ENCODE assay signal across 8 cellular contexts in genomic region chr1:88983791-88984552, GRCh38. TPM values are rescaled to one million over a fixed set of nuclear protein-coding genes. Genes with fewer than 3 reads are reported as not detected.
DNase-seq lines count a peak whose midpoint lies in the region; ATAC-seq, FAIRE-seq and TF ChIP-seq lines count a peak whose summit lies in the region.

No MANE protein-coding gene starts in this region.

- no peaks in the 10 kb centered on the region for H3K9me3 ChIP-seq in keratinocyte (ENCODE audit: control insufficient read depth, low read depth, low read length)

- peaks cover 74% of the 10 kb centered on the region for H3K36me3 Mint-ChIP-seq in activated CD4-positive, alpha-beta T cell treated with anti-CD3 and anti-CD28 coated beads for 36 hours (ENCODE audit: low read depth)

- no peaks in the 10 kb centered on the region for H3K9me3 Mint-ChIP-seq in activated CD4-positive, alpha-beta T cell treated with anti-CD3 and anti-CD28 coated beads for 36 hours (ENCODE audit: low read depth)

- H3K27ac ChIP-seq in keratinocyte (ENCODE audit: control insufficient read depth, insufficient read depth, low read length) (peak overlapping the region; percentile 92), substantia nigra (ENCODE audit: low read depth, low read length, poor library complexity, severe bottlenecking) (peak overlapping the region; percentile 52)

- H3K9ac ChIP-seq in keratinocyte (ENCODE audit: control insufficient read depth, extremely low read depth, insufficient read depth, low read length): peak overlapping the region; percentile 22

- H3K27me3 Mint-ChIP-seq in activated CD4-positive, alpha-beta T cell treated with anti-CD3 and anti-CD28 coated beads for 36 hours: no peaks in the 10 kb centered on the region

- peak in 2 of 3 experiments; percentile 46 to 67 for TF ChIP-seq CTCF in keratinocyte (optimal IDR thresholded peaks at IDR 0.05 in 1 of 3, IDR thresholded peaks at IDR 0.05 in 1 of 3, conservative IDR thresholded peaks at IDR 0.05 in 1 of 3; ENCODE audit: extremely low read depth in 1 of 3, insufficient read depth in 2 of 3, low read length in 3 of 3)

- CTCF ChIA-PET in activated CD4-positive, alpha-beta T cell treated with anti-CD3 and anti-CD28 coated beads for 36 hours (lab: Charles Lee): interaction anchor here (0.6 to 3.7 kb wide), 32 partner anchors 10 to 779 kb away, joined by 3 to 25 read pairs (median 4); partner anchors contain the start of gene GBP2

- intact Hi-C loops in activated CD4-positive, alpha-beta T cell treated with anti-CD3 and anti-CD28 coated beads for 36 hours (cut with DNase I, micrococcal nuclease): loop anchor here (1.0 to 5.0 kb wide), 2 partner anchors 8 to 103 kb away; partner anchors contain the start of genes KYAT3 (in 1 of the 2) and RBMXL1 (in 1 of the 2)

- peak overlapping the region; percentile 87 for H3K27ac Mint-ChIP-seq in activated CD4-positive, alpha-beta T cell treated with anti-CD3 and anti-CD28 coated beads for 36 hours

- ATAC-seq in activated CD4-positive, alpha-beta T cell treated with anti-CD3 and anti-CD28 coated beads for 36 hours: peak; percentile 29
- no peak for ATAC-seq in HG03521 (IDR thresholded peaks at IDR 0.05; ENCODE audit: unreplicated experiment)

- no peaks in the 10 kb centered on the region for H3K9me1 ChIP-seq in keratinocyte (ENCODE audit: control insufficient read depth, extremely low read depth, insufficient read depth, low read length)

- dilution Hi-C loops in keratinocyte (cut with MboI; ENCODE audit: extremely low pct_ligation_motif_present, low sequenced_read_pairs): no loop called here

- FAIRE-seq in keratinocyte (lab: Jason Lieb, UNC): no peak

- in situ Hi-C loops in T47D (cut with HindIII; ENCODE audit: low pct_unique_long_range_greater_than_20kb, low sequenced_read_pairs): no loop called here

- H3K79me2 ChIP-seq in keratinocyte (ENCODE audit: control insufficient read depth, insufficient read depth, low read length): peaks cover 42% of the 10 kb centered on the region

- peaks cover 24% of the 10 kb centered on the region for H3K4me1 ChIP-seq in keratinocyte (ENCODE audit: control insufficient read depth, extremely low read depth, insufficient read depth, low read length)

- POLR2A ChIA-PET in activated CD4-positive, alpha-beta T cell treated with anti-CD3 and anti-CD28 coated beads for 36 hours (lab: Charles Lee): interaction anchor here (0.7 kb wide), 1 partner anchor 9 kb away, joined by 3 read pairs; no protein-coding TSS in a partner anchor

- H3K4me3 Mint-ChIP-seq in activated CD4-positive, alpha-beta T cell treated with anti-CD3 and anti-CD28 coated beads for 36 hours: peak overlapping the region; percentile 43

- H3K4me2 ChIP-seq in keratinocyte (ENCODE audit: control insufficient read depth, extremely low read depth, insufficient read depth, low read depth, low read length): peak overlapping the region; percentile 79

- no peaks in the 10 kb centered on the region for H4K20me1 ChIP-seq in keratinocyte (ENCODE audit: control insufficient read depth, extremely low read depth, insufficient read depth, low read length)

- no peak overlapping the region for H2AFZ ChIP-seq in keratinocyte (ENCODE audit: control insufficient read depth, low read length)

- peak; percentile 47 for DNase-seq in activated CD4-positive, alpha-beta T cell treated with anti-CD3 and anti-CD28 coated beads for 36 hours
- DNase-seq in activated CD4-positive, alpha-beta T cell treated with anti-CD3 and anti-CD28 coated beads, Interleukin-2, amount 50 U/mL, for 4 hours: no peak
- DNase-seq in HS-27A (ENCODE audit: low read depth): peak; percentile 34
- DNase-seq in RPMI8226: peak; percentile 47
- DNase-seq in T47D (ENCODE audit: low read depth in 1 of 2, low spot score in 1 of 2): peak; percentile 12 to 74
- no peak for DNase-seq in keratinocyte (ENCODE audit: low read depth, low spot score)
- peak in 3 of 49 donors; percentile 4 to 28 (median 6) for DNase-seq in substantia nigra (lab: John Stamatoyannopoulos, UW)

- H3K4me3 ChIP-seq in keratinocyte (ENCODE audit: control insufficient read depth in 2 of 3, extremely low read depth in 1 of 3, insufficient read depth in 2 of 3, low read depth in 1 of 3, low read length in 3 of 3): peak overlapping the region in 1 of 3 experiments; percentile 35

- H3K36me3 ChIP-seq in keratinocyte (ENCODE audit: control insufficient read depth in 2 of 2, extremely low read depth in 1 of 2, insufficient read depth in 2 of 2, low read length in 2 of 2): peaks cover 2 to 6% of the 10 kb centered on the region in 2 experiments

- peaks cover 86% of the 10 kb centered on the region for H3K4me1 Mint-ChIP-seq in activated CD4-positive, alpha-beta T cell treated with anti-CD3 and anti-CD28 coated beads for 36 hours

- H3K27me3 ChIP-seq in keratinocyte (ENCODE audit: control insufficient read depth, extremely low read depth, insufficient read depth, low read length): no peaks in the 10 kb centered on the region

RNA-seq across cellular contexts. Expression of gene KYAT3, which starts 8.5 kb away (rescaled TPM):
- total RNA-seq in activated CD4-positive, alpha-beta T cell treated with anti-CD3 and anti-CD28 coated beads for 36 hours: 10 to 100 TPM; 52.7 to 53.7 TPM
- polyA plus RNA-seq in keratinocyte: 24.2 to 50.6 TPM (median 30.4 TPM) in 3 replicates
- polyA plus RNA-seq in keratinocyte (2011; ENCODE audit: low read depth): 6.6 TPM
- polyA plus RNA-seq in keratinocyte (2011; cell fraction: cytosol; rRNA removed): 28.1 and 57.2 TPM in 2 replicates
- 27.8 and 38.8 TPM in 2 replicates for polyA plus RNA-seq in keratinocyte (2011; cell fraction: nucleus; rRNA removed)
- polyA plus RNA-seq in keratinocyte (2012; ENCODE audit: low replicate concordance): 24.1 and 25.2 TPM in 2 replicates
- polyA minus RNA-seq in keratinocyte: 1.9 to 28.3 TPM (median 11.5 TPM) in 3 replicates
- 12.1 TPM for polyA minus RNA-seq in keratinocyte (2011; cell fraction: cytosol; rRNA and poly(A)+ RNA removed)
- 5.8 and 12.0 TPM in 2 replicates for polyA minus RNA-seq in keratinocyte (2011; cell fraction: nucleus; rRNA and poly(A)+ RNA removed)

RNA-seq across cellular contexts. Expression of gene RBMXL1, which starts 8.5 kb away (rescaled TPM):
- 10 to 100 TPM; 25.7 to 26.2 TPM for total RNA-seq in activated CD4-positive, alpha-beta T cell treated with anti-CD3 and anti-CD28 coated beads for 36 hours
- polyA plus RNA-seq in keratinocyte: 4.5 to 8.4 TPM (median 6.8 TPM) in 3 replicates
- polyA plus RNA-seq in keratinocyte (2011; ENCODE audit: low read depth): 2.8 TPM
- polyA plus RNA-seq in keratinocyte (2011; cell fraction: cytosol; rRNA removed): 3.3 and 5.3 TPM in 2 replicates
- 6.9 and 8.3 TPM in 2 replicates for polyA plus RNA-seq in keratinocyte (2011; cell fraction: nucleus; rRNA removed)
- polyA plus RNA-seq in keratinocyte (2012; ENCODE audit: low replicate concordance): 4.3 and 6.3 TPM in 2 replicates
- polyA minus RNA-seq in keratinocyte: 3.5 to 10.2 TPM (median 5.8 TPM) in 3 replicates
- polyA minus RNA-seq in keratinocyte (2011; cell fraction: cytosol; rRNA and poly(A)+ RNA removed): 2.5 TPM
- polyA minus RNA-seq in keratinocyte (2011; cell fraction: nucleus; rRNA and poly(A)+ RNA removed): 3.7 and 7.1 TPM in 2 replicates

RNA-seq across cellular contexts. Expression of gene GBP3, which starts 38.7 kb away (rescaled TPM):
- total RNA-seq in activated CD4-positive, alpha-beta T cell treated with anti-CD3 and anti-CD28 coated beads for 36 hours: 1 to 10 TPM; 4.8 to 5.8 TPM
- 37.1 to 51.1 TPM (median 42.6 TPM) in 3 replicates for polyA plus RNA-seq in keratinocyte
- 28.5 TPM for polyA plus RNA-seq in keratinocyte (2011; ENCODE audit: low read depth)
- 26.3 and 41.3 TPM in 2 replicates for polyA plus RNA-seq in keratinocyte (2011; cell fraction: cytosol; rRNA removed)
- polyA plus RNA-seq in keratinocyte (2011; cell fraction: nucleus; rRNA removed): 40.1 and 45.9 TPM in 2 replicates
- polyA plus RNA-seq in keratinocyte (2012; ENCODE audit: low replicate concordance): 11.7 and 24.9 TPM in 2 replicates
- 22.2 to 56.7 TPM (median 45.3 TPM) in 3 replicates for polyA minus RNA-seq in keratinocyte
- 20.9 TPM for polyA minus RNA-seq in keratinocyte (2011; cell fraction: cytosol; rRNA and poly(A)+ RNA removed)
- polyA minus RNA-seq in keratinocyte (2011; cell fraction: nucleus; rRNA and poly(A)+ RNA removed): 14.4 and 31.1 TPM in 2 replicates

Comparison
In these comparisons a context has a peak if more than half of its experiments do, and no peak if none do; other contexts are left out.
1. DNase-seq: peak in activated CD4-positive, alpha-beta T cell treated with anti-CD3 and anti-CD28 coated beads for 36 hours (single experiment), HS-27A (single experiment), RPMI8226 (single experiment) and T47D (2 of 2); none in activated CD4-positive, alpha-beta T cell treated with anti-CD3 and anti-CD28 coated beads, Interleukin-2, amount 50 U/mL, for 4 hours (0 of 2) and keratinocyte (single experiment).